In genomic region chr10:30671011-30671616, GRCh38 we compare ENCODE assay signal across 8 cellular contexts. TPM values are rescaled to one million over a fixed set of nuclear protein-coding genes. Genes with fewer than 3 reads are reported as not detected.
DNase-seq lines count a peak whose midpoint lies in the region; ATAC-seq and TF ChIP-seq lines count a peak whose summit lies in the region.
"Had no signal": no experiment of that assay in that cellular context is flagged by ENCODE, and none has a peak within 500 bp of the region (broad histone marks: within the 10 kb centered on the region; RNA-seq: fewer than 3 reads in every experiment).

No MANE protein-coding gene starts in this region.

- H3F3A ChIP-seq in GM23248 (ENCODE audit: insufficient read depth) (peaks cover 7% of the 10 kb centered on the region; the same call in 1 of the 2 replicates), neural progenitor cell (ENCODE audit: low read depth) (no peaks in the 10 kb centered on the region)

- H3K4me3 ChIP-seq in GM23248 (peak overlapping the region; percentile 74), WI38 (ENCODE audit: low read depth, low read length) (peak overlapping the region; percentile 33), fibroblast of the aortic adventitia (ENCODE audit: low read depth, low read length) (no peak overlapping the region), neural progenitor cell (no peak overlapping the region)

- H3K4me1 ChIP-seq in GM23248 (ENCODE audit: insufficient read depth) (peaks cover 6% of the 10 kb centered on the region), neural progenitor cell (no peaks in the 10 kb centered on the region)

- H3K4me2 ChIP-seq in GM23248 (ENCODE audit: unreplicated experiment) (peak overlapping the region; percentile 96), neural progenitor cell (no peak overlapping the region)

- H3K36me3 ChIP-seq in GM23248 (ENCODE audit: low read depth) (no peaks in the 10 kb centered on the region), neural progenitor cell (no peaks in the 10 kb centered on the region)

- TF ChIP-seq CTCF in WI38 (IDR thresholded peaks at IDR 0.05; ENCODE audit: low read depth, low read length): peak; percentile 63
- TF ChIP-seq CTCF in fibroblast of the aortic adventitia (IDR thresholded peaks at IDR 0.05; ENCODE audit: insufficient read depth, low read length): peak; percentile 79
- TF ChIP-seq CTCF in neural progenitor cell (IDR thresholded peaks at IDR 0.05): peak; percentile 79

- ATAC-seq in HG03135 (IDR thresholded peaks at IDR 0.05; ENCODE audit: unreplicated experiment): no peak

- H3K79me2 ChIP-seq in GM23248 (ENCODE audit: insufficient read depth) (no peaks in the 10 kb centered on the region), neural progenitor cell (ENCODE audit: low read depth) (no peaks in the 10 kb centered on the region)

- no peak overlapping the region for H3K27ac Mint-ChIP-seq in neural progenitor cell

- H3K4me3 Mint-ChIP-seq in neural progenitor cell: no peak overlapping the region

- in situ Hi-C loops in GM23248 (cut with MboI): no loop called here

- H3K9ac ChIP-seq in GM23248 (peak overlapping the region; percentile 79), neural progenitor cell (no peak overlapping the region)

- H3K27me3 ChIP-seq in GM23248 (replicated peaks; ENCODE audit: insufficient read depth): no peaks in the 10 kb centered on the region
- H3K27me3 ChIP-seq in neural progenitor cell: no peaks in the 10 kb centered on the region

- H3K9me2 ChIP-seq in GM23248 (ENCODE audit: insufficient read depth): no peaks in the 10 kb centered on the region

- H2AFZ ChIP-seq in GM23248 (peak overlapping the region; percentile 92), neural progenitor cell (replicated peaks) (peak overlapping the region; percentile 7)

- H3K9me3 Mint-ChIP-seq in neural progenitor cell: no peaks in the 10 kb centered on the region

- H4K20me1 ChIP-seq in GM23248 (ENCODE audit: insufficient read depth) (no peaks in the 10 kb centered on the region), neural progenitor cell (ENCODE audit: low read depth) (no peaks in the 10 kb centered on the region)

- no peaks in the 10 kb centered on the region for H3K9me3 ChIP-seq in GM23248 (ENCODE audit: low read depth)
- no peaks in the 10 kb centered on the region for H3K9me3 ChIP-seq in neural progenitor cell (ENCODE audit: low read depth)

- DNase-seq in DMS53 treated with DMSO at 0.1 percent for 48 hours (lab: John Stamatoyannopoulos, UW; ENCODE audit: unreplicated experiment) (peak; percentile 53), GM23248 (peak; percentile 75), NCI-H2196 (lab: John Stamatoyannopoulos, UW; ENCODE audit: unreplicated experiment) (peak; percentile 44), fibroblast of the aortic adventitia (ENCODE audit: low read depth) (peak; percentile 93), neural progenitor cell (ENCODE audit: low spot score) (peak; percentile 70)

- peaks cover 10% of the 10 kb centered on the region for H3K27me3 Mint-ChIP-seq in neural progenitor cell (ENCODE audit: insufficient read depth, low read depth)

- no peaks in the 10 kb centered on the region for H3K36me3 Mint-ChIP-seq in neural progenitor cell

- H3K27ac ChIP-seq in GM23248: no peak overlapping the region
- H3K27ac ChIP-seq in neural progenitor cell: no peak overlapping the region

- WGBS in GM23248 (ENCODE audit: low coverage in 1 of 2, low lambda C conversion rate in 2 of 2, missing lambda C conversion rate in 2 of 2), 2 experiments: 31 to 33% methylated on average over 11 of the region's 11 CpGs

- peaks cover 21% of the 10 kb centered on the region for H3K4me1 Mint-ChIP-seq in neural progenitor cell

RNA-seq across cellular contexts. Expression of gene LYZL2, which starts 41.6 kb away (rescaled TPM):
- not detected in 2 replicates for total RNA-seq in GM23248 (2014; rRNA removed; shearing (Covaris generic))
- not detected in 2 replicates for polyA plus RNA-seq in GM23248 (2016; fragmentation: Nextera tagmentation; extraction: Ambion mirVana)
- total RNA-seq in fibroblast of the aortic adventitia (ENCODE audit: low replicate concordance) (not detected in 2 replicates), neural progenitor cell (ENCODE audit: low replicate concordance) (not detected in 2 replicates)
- polyA plus RNA-seq: esophagus had no signal

Comparison
In these comparisons a context has a peak if more than half of its experiments do, and no peak if none do; other contexts are left out.
1. H3K4me3 ChIP-seq: peak in GM23248 (single experiment) and WI38 (single experiment); none in fibroblast of the aortic adventitia (single experiment) and neural progenitor cell (single experiment).
2. Peak in every context shown above with its lines, with median percentiles within 50 percentile points of each other: DNase-seq and CTCF ChIP-seq.